1 cellular context compared by ENCODE assay signal in genomic region chr19:51473009-51473707, GRCh38.
TF ChIP-seq lines count a peak whose summit lies in the region.

No MANE protein-coding gene starts in this region.

TF ChIP-seq in K562, 482 proteins besides CTCF, POLR2A, EP300 and RAD21 (continued from another document and continues in another):
- TF ChIP-seq AFF1 (IDR thresholded peaks at IDR 0.05; ENCODE audit: low read depth in 1 of 2, partially characterized antibody in 2 of 2) = peak in 1 of 2 experiments; percentile 43
- no peak for TF ChIP-seq ZNF23 (CRISPR knock-in tag; IDR thresholded peaks at IDR 0.05)
- no peak for TF ChIP-seq CLOCK (CRISPR knock-in tag; IDR thresholded peaks at IDR 0.05; ENCODE audit: borderline replicate concordance)
- TF ChIP-seq PRMT5 (CRISPR knock-in tag; IDR thresholded peaks at IDR 0.05) = no peak
- no peak for TF ChIP-seq TFAM (CRISPR knock-in tag; conservative IDR thresholded peaks at IDR 0.05)
- no peak for TF ChIP-seq ATF4 (CRISPR knock-in tag; IDR thresholded peaks at IDR 0.05)
- TF ChIP-seq PHB2 (IDR thresholded peaks at IDR 0.05; ENCODE audit: low read depth) = no peak
- no peak for TF ChIP-seq EGR1 (conservative IDR thresholded peaks at IDR 0.05)
- no peak for TF ChIP-seq COPS2 (conservative IDR thresholded peaks at IDR 0.05)
- no peak for TF ChIP-seq POLR2AphosphoS5 (IDR thresholded peaks at IDR 0.05; ENCODE audit: control insufficient read depth, insufficient read depth, low read depth, low read length)
- no peak for TF ChIP-seq ZSCAN29 (IDR thresholded peaks at IDR 0.05)
- TF ChIP-seq U2AF1 (optimal IDR thresholded peaks at IDR 0.05; ENCODE audit: low read depth, low read length) = no peak
- no peak for TF ChIP-seq IFI16 (CRISPR knock-in tag; IDR thresholded peaks at IDR 0.05)
- TF ChIP-seq GATAD2B (IDR thresholded peaks at IDR 0.05; ENCODE audit: borderline replicate concordance) = 0 out of 2 replicates have a peak, but pooled peaks have one; percentile 37
- TF ChIP-seq PRPF4 (IDR thresholded peaks at IDR 0.05; ENCODE audit: insufficient read depth, low read depth, low read length, poor library complexity, severe bottlenecking) = no peak
- TF ChIP-seq GTF3C2 (IDR thresholded peaks at IDR 0.05; ENCODE audit: borderline replicate concordance, extremely low read depth, insufficient read length) = no peak
- TF ChIP-seq KDM1A (IDR thresholded peaks at IDR 0.05) = 0 out of 4 replicates have a peak, but pooled peaks of 1 of the 2 experiments have one; percentile 47
- TF ChIP-seq CTBP1 (IDR thresholded peaks at IDR 0.05; ENCODE audit: borderline replicate concordance) = peak; percentile 81; the same call in 1 of the 2 replicates
- 0 out of 2 replicates have a peak, but pooled peaks have one; percentile 46 for TF ChIP-seq FOXJ2 (tag; IDR thresholded peaks at IDR 0.05)
- TF ChIP-seq ETV5 (CRISPR knock-in tag; IDR thresholded peaks at IDR 0.05; ENCODE audit: low read depth) = no peak
- no peak for TF ChIP-seq CCNT2 (IDR thresholded peaks at IDR 0.05; ENCODE audit: borderline replicate concordance, extremely low read depth, insufficient read length, low read depth, low read length)
- no peak for TF ChIP-seq PTBP1 (IDR thresholded peaks at IDR 0.05; ENCODE audit: low read depth, low read length)
- peak; percentile 18; the same call in 1 of the 2 replicates for TF ChIP-seq CBFA2T3 (IDR thresholded peaks at IDR 0.05)
- no peak for TF ChIP-seq GTF2B (IDR thresholded peaks at IDR 0.05; ENCODE audit: extremely low read depth, insufficient read length)
- TF ChIP-seq RBM14 (IDR thresholded peaks at IDR 0.05; ENCODE audit: borderline replicate concordance, insufficient read depth, low read depth, low read length) = no peak
- 0 out of 2 replicates have a peak, but pooled peaks have one; percentile 67 for TF ChIP-seq MIER1 (IDR thresholded peaks at IDR 0.05; ENCODE audit: low read depth)
- TF ChIP-seq SUPT5H (IDR thresholded peaks at IDR 0.05) = no peak
- no peak for TF ChIP-seq BCL6 (CRISPR knock-in tag; IDR thresholded peaks at IDR 0.05)
- TF ChIP-seq TAL1 (IDR thresholded peaks at IDR 0.05) = no peak
- TF ChIP-seq CBX8 (IDR thresholded peaks at IDR 0.05; ENCODE audit: borderline replicate concordance, extremely low read depth, low read depth, low read length, poor library complexity, severe bottlenecking) = no peak
- no peak for TF ChIP-seq ZNF398 (CRISPR knock-in tag; IDR thresholded peaks at IDR 0.05)
- TF ChIP-seq ARID3B (CRISPR knock-in tag; IDR thresholded peaks at IDR 0.05; ENCODE audit: borderline replicate concordance) = no peak
- 0 out of 2 replicates have a peak, but pooled peaks have one; percentile 23 for TF ChIP-seq HCFC1 (IDR thresholded peaks at IDR 0.05; ENCODE audit: low read depth, low read length)
- TF ChIP-seq MTA2 (IDR thresholded peaks at IDR 0.05; ENCODE audit: low read depth) = no peak
- TF ChIP-seq SMAD4 (CRISPR knock-in tag; conservative IDR thresholded peaks at IDR 0.05) = 0 out of 2 replicates have a peak, but pooled peaks have one; percentile 47
- no peak for TF ChIP-seq TOE1 (IDR thresholded peaks at IDR 0.05; ENCODE audit: borderline replicate concordance)
- no peak for TF ChIP-seq TOE1 (CRISPR knock-in tag; IDR thresholded peaks at IDR 0.05; ENCODE audit: borderline replicate concordance, low read depth)
- no peak for TF ChIP-seq TCFL5 (CRISPR knock-in tag; conservative IDR thresholded peaks at IDR 0.05)
- no peak for TF ChIP-seq FOXA1 (IDR thresholded peaks at IDR 0.05; ENCODE audit: borderline replicate concordance)
- no peak for TF ChIP-seq BDP1 (IDR thresholded peaks at IDR 0.05; ENCODE audit: insufficient read depth, insufficient read length)
- no peak for TF ChIP-seq BRD4 (IDR thresholded peaks at IDR 0.05)
- no peak for TF ChIP-seq RNF2 (IDR thresholded peaks at IDR 0.05)
- no peak for TF ChIP-seq SNRNP70 (optimal IDR thresholded peaks at IDR 0.05; ENCODE audit: low read depth, low read length)
- 0 out of 2 replicates have a peak, but pooled peaks have one; percentile 44 for TF ChIP-seq L3MBTL2 (IDR thresholded peaks at IDR 0.05)
- TF ChIP-seq HDAC6 (IDR thresholded peaks at IDR 0.05; ENCODE audit: low read depth, low read length) = no peak
- TF ChIP-seq NEUROD1 (IDR thresholded peaks at IDR 0.05; ENCODE audit: borderline replicate concordance, low read depth, low read length, partially characterized antibody) = no peak
- TF ChIP-seq HOXB6 (CRISPR knock-in tag; IDR thresholded peaks at IDR 0.05; ENCODE audit: borderline replicate concordance) = no peak
- TF ChIP-seq ZNF655 (CRISPR knock-in tag; IDR thresholded peaks at IDR 0.05) = no peak
- TF ChIP-seq MAZ (CRISPR knock-in tag; conservative IDR thresholded peaks at IDR 0.05 in 1 of 2, IDR thresholded peaks at IDR 0.05 in 1 of 2) = peak in 1 of 2 experiments; percentile 66; a peak in 1 of 4 replicates
- peak; percentile 61 for TF ChIP-seq RB1 (IDR thresholded peaks at IDR 0.05; ENCODE audit: low read depth)
- TF ChIP-seq ZBTB9 (CRISPR knock-in tag; IDR thresholded peaks at IDR 0.05) = no peak
- no peak for TF ChIP-seq ELF2 (CRISPR knock-in tag; IDR thresholded peaks at IDR 0.05)
